1 cellular context compared by ENCODE assay signal in the genomic region with DNA sequence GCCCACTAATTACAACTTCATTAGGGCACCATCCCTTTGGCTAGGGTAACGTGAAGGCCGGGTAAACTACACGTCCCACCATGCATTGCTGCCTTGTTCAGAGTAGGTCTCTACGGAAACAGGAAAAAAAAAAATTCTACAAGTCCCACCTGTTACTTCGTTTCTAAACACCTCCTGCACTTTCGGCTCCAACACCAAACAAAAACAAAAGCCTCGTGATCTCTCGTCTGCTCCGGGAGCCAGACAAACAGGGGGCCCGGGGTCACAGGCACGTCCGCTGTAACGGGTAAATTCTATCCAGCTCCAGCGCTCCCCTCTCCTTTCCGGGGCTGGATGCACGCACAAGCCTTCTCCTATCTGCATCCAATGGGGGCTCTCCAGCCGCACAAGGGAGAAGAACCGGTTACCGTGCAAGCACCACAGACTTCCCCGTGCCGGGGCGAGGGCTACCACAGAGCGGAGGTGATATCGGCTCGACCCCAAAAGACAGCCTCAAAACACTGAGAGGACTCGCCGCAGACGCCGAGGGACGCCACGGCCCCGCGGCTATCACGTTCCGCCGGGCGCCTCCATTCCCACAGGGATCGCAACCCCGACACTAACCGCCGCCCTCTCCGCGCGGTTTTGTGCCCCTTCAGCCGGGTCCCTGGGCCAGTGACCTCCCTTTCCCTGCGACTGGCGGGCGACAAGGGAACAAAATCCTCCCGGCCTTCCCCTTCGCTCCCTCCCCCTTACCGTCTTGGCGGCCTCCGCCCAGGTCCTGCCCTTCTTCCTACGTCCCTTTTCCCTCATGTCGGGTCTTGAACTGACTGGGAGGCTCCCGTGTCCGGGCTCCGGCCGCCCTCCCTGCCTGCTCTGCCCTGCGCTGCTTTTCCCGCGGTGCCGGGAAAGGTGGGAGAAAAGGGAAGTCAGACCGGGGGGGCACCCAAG.
TF ChIP-seq lines count a peak whose summit lies in the region.

No MANE protein-coding gene starts in this region.

TF ChIP-seq in K562, 482 proteins besides CTCF, POLR2A, EP300 and RAD21 (continued from another document and continues in another):
- TF ChIP-seq, protein P1, sequence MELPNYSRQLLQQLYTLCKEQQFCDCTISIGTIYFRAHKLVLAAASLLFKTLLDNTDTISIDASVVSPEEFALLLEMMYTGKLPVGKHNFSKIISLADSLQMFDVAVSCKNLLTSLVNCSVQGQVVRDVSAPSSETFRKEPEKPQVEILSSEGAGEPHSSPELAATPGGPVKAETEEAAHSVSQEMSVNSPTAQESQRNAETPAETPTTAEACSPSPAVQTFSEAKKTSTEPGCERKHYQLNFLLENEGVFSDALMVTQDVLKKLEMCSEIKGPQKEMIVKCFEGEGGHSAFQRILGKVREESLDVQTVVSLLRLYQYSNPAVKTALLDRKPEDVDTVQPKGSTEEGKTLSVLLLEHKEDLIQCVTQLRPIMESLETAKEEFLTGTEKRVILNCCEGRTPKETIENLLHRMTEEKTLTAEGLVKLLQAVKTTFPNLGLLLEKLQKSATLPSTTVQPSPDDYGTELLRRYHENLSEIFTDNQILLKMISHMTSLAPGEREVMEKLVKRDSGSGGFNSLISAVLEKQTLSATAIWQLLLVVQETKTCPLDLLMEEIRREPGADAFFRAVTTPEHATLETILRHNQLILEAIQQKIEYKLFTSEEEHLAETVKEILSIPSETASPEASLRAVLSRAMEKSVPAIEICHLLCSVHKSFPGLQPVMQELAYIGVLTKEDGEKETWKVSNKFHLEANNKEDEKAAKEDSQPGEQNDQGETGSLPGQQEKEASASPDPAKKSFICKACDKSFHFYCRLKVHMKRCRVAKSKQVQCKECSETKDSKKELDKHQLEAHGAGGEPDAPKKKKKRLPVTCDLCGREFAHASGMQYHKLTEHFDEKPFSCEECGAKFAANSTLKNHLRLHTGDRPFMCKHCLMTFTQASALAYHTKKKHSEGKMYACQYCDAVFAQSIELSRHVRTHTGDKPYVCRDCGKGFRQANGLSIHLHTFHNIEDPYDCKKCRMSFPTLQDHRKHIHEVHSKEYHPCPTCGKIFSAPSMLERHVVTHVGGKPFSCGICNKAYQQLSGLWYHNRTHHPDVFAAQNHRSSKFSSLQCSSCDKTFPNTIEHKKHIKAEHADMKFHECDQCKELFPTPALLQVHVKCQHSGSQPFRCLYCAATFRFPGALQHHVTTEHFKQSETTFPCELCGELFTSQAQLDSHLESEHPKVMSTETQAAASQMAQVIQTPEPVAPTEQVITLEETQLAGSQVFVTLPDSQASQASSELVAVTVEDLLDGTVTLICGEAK (IDR thresholded peaks at IDR 0.05) = peak; percentile 74
- TF ChIP-seq, protein P1 (CRISPR knock-in tag; IDR thresholded peaks at IDR 0.05) = peak; percentile 57; the same call in 1 of the 2 replicates
- TF ChIP-seq, protein P2, sequence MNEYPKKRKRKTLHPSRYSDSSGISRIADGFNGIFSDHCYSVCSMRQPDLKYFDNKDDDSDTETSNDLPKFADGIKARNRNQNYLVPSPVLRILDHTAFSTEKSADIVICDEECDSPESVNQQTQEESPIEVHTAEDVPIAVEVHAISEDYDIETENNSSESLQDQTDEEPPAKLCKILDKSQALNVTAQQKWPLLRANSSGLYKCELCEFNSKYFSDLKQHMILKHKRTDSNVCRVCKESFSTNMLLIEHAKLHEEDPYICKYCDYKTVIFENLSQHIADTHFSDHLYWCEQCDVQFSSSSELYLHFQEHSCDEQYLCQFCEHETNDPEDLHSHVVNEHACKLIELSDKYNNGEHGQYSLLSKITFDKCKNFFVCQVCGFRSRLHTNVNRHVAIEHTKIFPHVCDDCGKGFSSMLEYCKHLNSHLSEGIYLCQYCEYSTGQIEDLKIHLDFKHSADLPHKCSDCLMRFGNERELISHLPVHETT (CRISPR knock-in tag; conservative IDR thresholded peaks at IDR 0.05 in 1 of 2, IDR thresholded peaks at IDR 0.05 in 1 of 2) = no peak
- TF ChIP-seq, protein P3, sequence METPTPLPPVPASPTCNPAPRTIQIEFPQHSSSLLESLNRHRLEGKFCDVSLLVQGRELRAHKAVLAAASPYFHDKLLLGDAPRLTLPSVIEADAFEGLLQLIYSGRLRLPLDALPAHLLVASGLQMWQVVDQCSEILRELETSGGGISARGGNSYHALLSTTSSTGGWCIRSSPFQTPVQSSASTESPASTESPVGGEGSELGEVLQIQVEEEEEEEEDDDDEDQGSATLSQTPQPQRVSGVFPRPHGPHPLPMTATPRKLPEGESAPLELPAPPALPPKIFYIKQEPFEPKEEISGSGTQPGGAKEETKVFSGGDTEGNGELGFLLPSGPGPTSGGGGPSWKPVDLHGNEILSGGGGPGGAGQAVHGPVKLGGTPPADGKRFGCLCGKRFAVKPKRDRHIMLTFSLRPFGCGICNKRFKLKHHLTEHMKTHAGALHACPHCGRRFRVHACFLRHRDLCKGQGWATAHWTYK (CRISPR knock-in tag; IDR thresholded peaks at IDR 0.05) = no peak
- TF ChIP-seq, protein P4, sequence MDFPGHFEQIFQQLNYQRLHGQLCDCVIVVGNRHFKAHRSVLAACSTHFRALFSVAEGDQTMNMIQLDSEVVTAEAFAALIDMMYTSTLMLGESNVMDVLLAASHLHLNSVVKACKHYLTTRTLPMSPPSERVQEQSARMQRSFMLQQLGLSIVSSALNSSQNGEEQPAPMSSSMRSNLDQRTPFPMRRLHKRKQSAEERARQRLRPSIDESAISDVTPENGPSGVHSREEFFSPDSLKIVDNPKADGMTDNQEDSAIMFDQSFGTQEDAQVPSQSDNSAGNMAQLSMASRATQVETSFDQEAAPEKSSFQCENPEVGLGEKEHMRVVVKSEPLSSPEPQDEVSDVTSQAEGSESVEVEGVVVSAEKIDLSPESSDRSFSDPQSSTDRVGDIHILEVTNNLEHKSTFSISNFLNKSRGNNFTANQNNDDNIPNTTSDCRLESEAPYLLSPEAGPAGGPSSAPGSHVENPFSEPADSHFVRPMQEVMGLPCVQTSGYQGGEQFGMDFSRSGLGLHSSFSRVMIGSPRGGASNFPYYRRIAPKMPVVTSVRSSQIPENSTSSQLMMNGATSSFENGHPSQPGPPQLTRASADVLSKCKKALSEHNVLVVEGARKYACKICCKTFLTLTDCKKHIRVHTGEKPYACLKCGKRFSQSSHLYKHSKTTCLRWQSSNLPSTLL (IDR thresholded peaks at IDR 0.05) = no peak
- TF ChIP-seq GATAD2B (IDR thresholded peaks at IDR 0.05; ENCODE audit: borderline replicate concordance) (no peak), MXI1 (IDR thresholded peaks at IDR 0.05; ENCODE audit: low read depth, low read length) (no peak), NR4A1 (CRISPR knock-in tag; IDR thresholded peaks at IDR 0.05) (no peak), NR4A1 (tag; IDR thresholded peaks at IDR 0.05) (no peak), PTBP1 (IDR thresholded peaks at IDR 0.05; ENCODE audit: low read depth, low read length) (no peak), RB1 (IDR thresholded peaks at IDR 0.05; ENCODE audit: low read depth) (peak; percentile 37; the same call in 1 of the 2 replicates)
- TF ChIP-seq, protein P5, sequence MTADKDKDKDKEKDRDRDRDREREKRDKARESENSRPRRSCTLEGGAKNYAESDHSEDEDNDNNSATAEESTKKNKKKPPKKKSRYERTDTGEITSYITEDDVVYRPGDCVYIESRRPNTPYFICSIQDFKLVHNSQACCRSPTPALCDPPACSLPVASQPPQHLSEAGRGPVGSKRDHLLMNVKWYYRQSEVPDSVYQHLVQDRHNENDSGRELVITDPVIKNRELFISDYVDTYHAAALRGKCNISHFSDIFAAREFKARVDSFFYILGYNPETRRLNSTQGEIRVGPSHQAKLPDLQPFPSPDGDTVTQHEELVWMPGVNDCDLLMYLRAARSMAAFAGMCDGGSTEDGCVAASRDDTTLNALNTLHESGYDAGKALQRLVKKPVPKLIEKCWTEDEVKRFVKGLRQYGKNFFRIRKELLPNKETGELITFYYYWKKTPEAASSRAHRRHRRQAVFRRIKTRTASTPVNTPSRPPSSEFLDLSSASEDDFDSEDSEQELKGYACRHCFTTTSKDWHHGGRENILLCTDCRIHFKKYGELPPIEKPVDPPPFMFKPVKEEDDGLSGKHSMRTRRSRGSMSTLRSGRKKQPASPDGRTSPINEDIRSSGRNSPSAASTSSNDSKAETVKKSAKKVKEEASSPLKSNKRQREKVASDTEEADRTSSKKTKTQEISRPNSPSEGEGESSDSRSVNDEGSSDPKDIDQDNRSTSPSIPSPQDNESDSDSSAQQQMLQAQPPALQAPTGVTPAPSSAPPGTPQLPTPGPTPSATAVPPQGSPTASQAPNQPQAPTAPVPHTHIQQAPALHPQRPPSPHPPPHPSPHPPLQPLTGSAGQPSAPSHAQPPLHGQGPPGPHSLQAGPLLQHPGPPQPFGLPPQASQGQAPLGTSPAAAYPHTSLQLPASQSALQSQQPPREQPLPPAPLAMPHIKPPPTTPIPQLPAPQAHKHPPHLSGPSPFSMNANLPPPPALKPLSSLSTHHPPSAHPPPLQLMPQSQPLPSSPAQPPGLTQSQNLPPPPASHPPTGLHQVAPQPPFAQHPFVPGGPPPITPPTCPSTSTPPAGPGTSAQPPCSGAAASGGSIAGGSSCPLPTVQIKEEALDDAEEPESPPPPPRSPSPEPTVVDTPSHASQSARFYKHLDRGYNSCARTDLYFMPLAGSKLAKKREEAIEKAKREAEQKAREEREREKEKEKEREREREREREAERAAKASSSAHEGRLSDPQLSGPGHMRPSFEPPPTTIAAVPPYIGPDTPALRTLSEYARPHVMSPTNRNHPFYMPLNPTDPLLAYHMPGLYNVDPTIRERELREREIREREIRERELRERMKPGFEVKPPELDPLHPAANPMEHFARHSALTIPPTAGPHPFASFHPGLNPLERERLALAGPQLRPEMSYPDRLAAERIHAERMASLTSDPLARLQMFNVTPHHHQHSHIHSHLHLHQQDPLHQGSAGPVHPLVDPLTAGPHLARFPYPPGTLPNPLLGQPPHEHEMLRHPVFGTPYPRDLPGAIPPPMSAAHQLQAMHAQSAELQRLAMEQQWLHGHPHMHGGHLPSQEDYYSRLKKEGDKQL (CRISPR knock-in tag; IDR thresholded peaks at IDR 0.05; ENCODE audit: borderline replicate concordance) = no peak
- TF ChIP-seq, protein P6, sequence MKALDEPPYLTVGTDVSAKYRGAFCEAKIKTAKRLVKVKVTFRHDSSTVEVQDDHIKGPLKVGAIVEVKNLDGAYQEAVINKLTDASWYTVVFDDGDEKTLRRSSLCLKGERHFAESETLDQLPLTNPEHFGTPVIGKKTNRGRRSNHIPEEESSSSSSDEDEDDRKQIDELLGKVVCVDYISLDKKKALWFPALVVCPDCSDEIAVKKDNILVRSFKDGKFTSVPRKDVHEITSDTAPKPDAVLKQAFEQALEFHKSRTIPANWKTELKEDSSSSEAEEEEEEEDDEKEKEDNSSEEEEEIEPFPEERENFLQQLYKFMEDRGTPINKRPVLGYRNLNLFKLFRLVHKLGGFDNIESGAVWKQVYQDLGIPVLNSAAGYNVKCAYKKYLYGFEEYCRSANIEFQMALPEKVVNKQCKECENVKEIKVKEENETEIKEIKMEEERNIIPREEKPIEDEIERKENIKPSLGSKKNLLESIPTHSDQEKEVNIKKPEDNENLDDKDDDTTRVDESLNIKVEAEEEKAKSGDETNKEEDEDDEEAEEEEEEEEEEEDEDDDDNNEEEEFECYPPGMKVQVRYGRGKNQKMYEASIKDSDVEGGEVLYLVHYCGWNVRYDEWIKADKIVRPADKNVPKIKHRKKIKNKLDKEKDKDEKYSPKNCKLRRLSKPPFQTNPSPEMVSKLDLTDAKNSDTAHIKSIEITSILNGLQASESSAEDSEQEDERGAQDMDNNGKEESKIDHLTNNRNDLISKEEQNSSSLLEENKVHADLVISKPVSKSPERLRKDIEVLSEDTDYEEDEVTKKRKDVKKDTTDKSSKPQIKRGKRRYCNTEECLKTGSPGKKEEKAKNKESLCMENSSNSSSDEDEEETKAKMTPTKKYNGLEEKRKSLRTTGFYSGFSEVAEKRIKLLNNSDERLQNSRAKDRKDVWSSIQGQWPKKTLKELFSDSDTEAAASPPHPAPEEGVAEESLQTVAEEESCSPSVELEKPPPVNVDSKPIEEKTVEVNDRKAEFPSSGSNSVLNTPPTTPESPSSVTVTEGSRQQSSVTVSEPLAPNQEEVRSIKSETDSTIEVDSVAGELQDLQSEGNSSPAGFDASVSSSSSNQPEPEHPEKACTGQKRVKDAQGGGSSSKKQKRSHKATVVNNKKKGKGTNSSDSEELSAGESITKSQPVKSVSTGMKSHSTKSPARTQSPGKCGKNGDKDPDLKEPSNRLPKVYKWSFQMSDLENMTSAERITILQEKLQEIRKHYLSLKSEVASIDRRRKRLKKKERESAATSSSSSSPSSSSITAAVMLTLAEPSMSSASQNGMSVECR (CRISPR knock-in tag; IDR thresholded peaks at IDR 0.05) = peak; percentile 69
- TF ChIP-seq, protein P7, sequence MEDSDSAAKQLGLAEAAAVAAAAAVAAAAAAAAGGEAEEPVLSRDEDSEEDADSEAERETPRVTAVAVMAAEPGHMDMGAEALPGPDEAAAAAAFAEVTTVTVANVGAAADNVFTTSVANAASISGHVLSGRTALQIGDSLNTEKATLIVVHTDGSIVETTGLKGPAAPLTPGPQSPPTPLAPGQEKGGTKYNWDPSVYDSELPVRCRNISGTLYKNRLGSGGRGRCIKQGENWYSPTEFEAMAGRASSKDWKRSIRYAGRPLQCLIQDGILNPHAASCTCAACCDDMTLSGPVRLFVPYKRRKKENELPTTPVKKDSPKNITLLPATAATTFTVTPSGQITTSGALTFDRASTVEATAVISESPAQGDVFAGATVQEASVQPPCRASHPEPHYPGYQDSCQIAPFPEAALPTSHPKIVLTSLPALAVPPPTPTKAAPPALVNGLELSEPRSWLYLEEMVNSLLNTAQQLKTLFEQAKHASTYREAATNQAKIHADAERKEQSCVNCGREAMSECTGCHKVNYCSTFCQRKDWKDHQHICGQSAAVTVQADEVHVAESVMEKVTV (CRISPR knock-in tag; IDR thresholded peaks at IDR 0.05) = no peak
